Comparison of ENCODE assay signal across 13 cellular contexts in genomic region chr4:9943761-9944160, GRCh38.
DNase-seq lines count a peak whose midpoint lies in the region; ATAC-seq and TF ChIP-seq lines count a peak whose summit lies in the region.
"Had no signal": no experiment of that assay in that cellular context is flagged by ENCODE, and none has a peak within 500 bp of the region (broad histone marks: within the 10 kb centered on the region; RNA-seq: fewer than 3 reads in every experiment).

No MANE protein-coding gene starts in this region.

- no peaks in the 10 kb centered on the region for H3K36me3 Mint-ChIP-seq in type B pancreatic cell
- H3K36me3 Mint-ChIP-seq in stimulated activated effector memory CD8-positive, alpha-beta T cell treated with anti-CD3 and anti-CD28 coated beads, Interleukin-12 subunit alpha, Interleukin-12 subunit beta, amount 100 ng/mL, for 72 hours, result no peaks in the 10 kb centered on the region

- no peak for TF ChIP-seq CTCF in type B pancreatic cell (conservative IDR thresholded peaks at IDR 0.05)

- DNase-seq in activated CD8-positive, alpha-beta memory T cell treated with anti-CD3 and anti-CD28 coated beads for 24 hours, result peak; percentile 32
- DNase-seq in activated CD8-positive, alpha-beta memory T cell treated with anti-CD3 and anti-CD28 coated beads, Interleukin-2, amount 50 U/mL, for 4 hours, result no peak
- peak; percentile 16 for DNase-seq in ecto neural progenitor cell (ENCODE audit: low spot score)
- DNase-seq in type B pancreatic cell (ENCODE audit: extremely low spot score, unreplicated experiment), result peak; percentile 49
- DNase-seq in stimulated activated effector memory CD8-positive, alpha-beta T cell treated with anti-CD3 and anti-CD28 coated beads, Interleukin-12 subunit alpha, Interleukin-12 subunit beta, amount 100 ng/mL, for 72 hours (ENCODE audit: low spot score in 2 of 2), result no peak
- DNase-seq in cerebellar cortex (ENCODE audit: low spot score), result no peak
- DNase-seq in cerebellum (ENCODE audit: low spot score), result no peak
- DNase-seq: AML-193; Caco-2; CD4-positive, alpha-beta T cell; HCEC 1CT had no signal

- no peaks in the 10 kb centered on the region for H3K9me3 Mint-ChIP-seq in type B pancreatic cell
- no peaks in the 10 kb centered on the region for H3K9me3 Mint-ChIP-seq in stimulated activated effector memory CD8-positive, alpha-beta T cell treated with anti-CD3 and anti-CD28 coated beads, Interleukin-12 subunit alpha, Interleukin-12 subunit beta, amount 100 ng/mL, for 72 hours
- H3K9me3 Mint-ChIP-seq: CD4-positive, alpha-beta T cell; GM23338 had no signal

- H3K27me3 Mint-ChIP-seq in type B pancreatic cell, result peaks cover 11% of the 10 kb centered on the region
- H3K27me3 Mint-ChIP-seq: CD4-positive, alpha-beta T cell had no signal

- H3K4me1 Mint-ChIP-seq in type B pancreatic cell (ENCODE audit: unreplicated experiment), result peaks cover 4% of the 10 kb centered on the region
- H3K4me1 Mint-ChIP-seq in stimulated activated effector memory CD8-positive, alpha-beta T cell treated with anti-CD3 and anti-CD28 coated beads, Interleukin-12 subunit alpha, Interleukin-12 subunit beta, amount 100 ng/mL, for 72 hours, result no peaks in the 10 kb centered on the region

- no peak overlapping the region for H3K27ac Mint-ChIP-seq in type B pancreatic cell
- H3K27ac Mint-ChIP-seq in stimulated activated effector memory CD8-positive, alpha-beta T cell treated with anti-CD3 and anti-CD28 coated beads, Interleukin-12 subunit alpha, Interleukin-12 subunit beta, amount 100 ng/mL, for 72 hours, result no peak overlapping the region
- H3K27ac Mint-ChIP-seq: CD4-positive, alpha-beta T cell; GM23338 had no signal

- H3K4me3 Mint-ChIP-seq in type B pancreatic cell, result no peak overlapping the region
- H3K4me3 Mint-ChIP-seq in stimulated activated effector memory CD8-positive, alpha-beta T cell treated with anti-CD3 and anti-CD28 coated beads, Interleukin-12 subunit alpha, Interleukin-12 subunit beta, amount 100 ng/mL, for 72 hours, result no peak overlapping the region
- H3K4me3 Mint-ChIP-seq: CD4-positive, alpha-beta T cell; GM23338 had no signal

- ATAC-seq in stimulated activated effector memory CD8-positive, alpha-beta T cell treated with anti-CD3 and anti-CD28 coated beads, Interleukin-12 subunit alpha, Interleukin-12 subunit beta, amount 100 ng/mL, for 72 hours, result no peak
- ATAC-seq: A549, GM23338 had no signal

Comparison
In these comparisons a context has a peak if more than half of its experiments do, and no peak if none do; other contexts are left out.
1. DNase-seq: peak in activated CD8-positive, alpha-beta memory T cell treated with anti-CD3 and anti-CD28 coated beads for 24 hours (single experiment), ecto neural progenitor cell (single experiment) and type B pancreatic cell (single experiment); none in activated CD8-positive, alpha-beta memory T cell treated with anti-CD3 and anti-CD28 coated beads, Interleukin-2, amount 50 U/mL, for 4 hours (single experiment), stimulated activated effector memory CD8-positive, alpha-beta T cell treated with anti-CD3 and anti-CD28 coated beads, Interleukin-12 subunit alpha, Interleukin-12 subunit beta, amount 100 ng/mL, for 72 hours (0 of 2), cerebellar cortex (single experiment) and cerebellum (single experiment).